ENCODE assay signal across 16 cellular contexts in genomic region chr7:36190447-36191291, GRCh38. TPM values are rescaled to one million over a fixed set of nuclear protein-coding genes. Genes with fewer than 3 reads are reported as not detected.
DNase-seq lines count a peak whose midpoint lies in the region; ATAC-seq and TF ChIP-seq lines count a peak whose summit lies in the region.
"Had no signal": no experiment of that assay in that cellular context is flagged by ENCODE, and none has a peak within 500 bp of the region (broad histone marks: within the 10 kb centered on the region; RNA-seq: fewer than 3 reads in every experiment).

No MANE protein-coding gene starts in this region.

- no TSS peak for BruUV-seq in Panc1 (replicated peaks; lab: Mats Ljungman, UMichigan)

- ATAC-seq in Panc1 = no peak
- no peak for ATAC-seq in GM21381 (IDR thresholded peaks at IDR 0.05; ENCODE audit: unreplicated experiment)
- no peak for ATAC-seq in HG03565 (IDR thresholded peaks at IDR 0.05; ENCODE audit: unreplicated experiment)
- no peak for ATAC-seq in GM21447 (IDR thresholded peaks at IDR 0.05; ENCODE audit: unreplicated experiment)

- H3K4me1 Mint-ChIP-seq in activated naive CD4-positive, alpha-beta T cell treated with anti-CD3 and anti-CD28 coated beads for 36 hours (ENCODE audit: low read depth) = no peaks in the 10 kb centered on the region

- no peak overlapping the region for H3K4me3 ChIP-seq in HL-60 (replicated peaks; ENCODE audit: insufficient read depth, low read length)
- H3K4me3 ChIP-seq in Panc1 (ENCODE audit: low read depth in 2 of 2, low read length in 2 of 2) = no peak overlapping the region
- no peak overlapping the region for H3K4me3 ChIP-seq in left ventricle myocardium inferior
- H3K4me3 ChIP-seq in skeletal muscle tissue (ENCODE audit: low read length in 3 of 3) = no peak overlapping the region
- H3K4me3 ChIP-seq: ascending aorta, coronary artery, Peyer's patch had no signal

- no peaks in the 10 kb centered on the region for H3K27me3 ChIP-seq in HL-60 (ENCODE audit: insufficient read depth, poor library complexity, severe bottlenecking)
- no peaks in the 10 kb centered on the region for H3K27me3 ChIP-seq in Panc1 (ENCODE audit: control insufficient read depth, insufficient read depth, low read length)
- no peaks in the 10 kb centered on the region for H3K27me3 ChIP-seq in left ventricle myocardium inferior (ENCODE audit: low read depth)
- no peaks in the 10 kb centered on the region for H3K27me3 ChIP-seq in skeletal muscle tissue (ENCODE audit: control insufficient read depth in 3 of 3, insufficient read depth in 3 of 3, low read length in 3 of 3)
- H3K27me3 ChIP-seq: ascending aorta, Peyer's patch had no signal

- intact Hi-C loops in Panc1 (cut with micrococcal nuclease; ENCODE audit: unreplicated experiment) (no loop called here), left ventricle myocardium inferior (cut with micrococcal nuclease) (no loop called here)
- intact Hi-C loops in activated naive CD4-positive, alpha-beta T cell treated with anti-CD3 and anti-CD28 coated beads for 36 hours (cut with micrococcal nuclease) = no loop called here

- H3K4me3 Mint-ChIP-seq in activated naive CD4-positive, alpha-beta T cell treated with anti-CD3 and anti-CD28 coated beads for 36 hours = no peak overlapping the region

- POLR2A ChIA-PET in Panc1 (lab: Charles Lee) = no interaction called here

- H3K27ac ChIP-seq in HL-60 (replicated peaks) = peak overlapping the region; percentile 82; the same call in 1 of the 2 replicates
- H3K27ac ChIP-seq in Panc1 (ENCODE audit: low read length) = peak overlapping the region; percentile 36; the same call in 1 of the 2 replicates
- H3K27ac ChIP-seq in left ventricle myocardium inferior (replicated peaks) = peak overlapping the region; percentile 26
- H3K27ac ChIP-seq in skeletal muscle tissue (ENCODE audit: low read depth, low read length) = peak overlapping the region; percentile 7
- H3K27ac ChIP-seq: ascending aorta, coronary artery, epithelial cell of prostate had no signal

- DNase-seq in HL-60 (ENCODE audit: low read depth in 1 of 2, low spot score in 1 of 2) (peak in 1 of 2 experiments; percentile 30), Panc1 (ENCODE audit: low read depth, low spot score) (no peak), left ventricle myocardium inferior (peak; percentile 32)
- no peak for DNase-seq in activated naive CD4-positive, alpha-beta T cell treated with anti-CD3 and anti-CD28 coated beads for 36 hours
- DNase-seq: activated gamma-delta T cell, DMS79, islet precursor cell, NCI-H187 treated with DMSO at 0.1 percent for 48 hours, Peyer's patch had no signal

- no peaks in the 10 kb centered on the region for H3K36me3 Mint-ChIP-seq in activated naive CD4-positive, alpha-beta T cell treated with anti-CD3 and anti-CD28 coated beads for 36 hours (ENCODE audit: low read depth)

- H3K27me3 Mint-ChIP-seq in activated naive CD4-positive, alpha-beta T cell treated with anti-CD3 and anti-CD28 coated beads for 36 hours (ENCODE audit: low read depth) = no peaks in the 10 kb centered on the region

- peak overlapping the region in 1 of 3 donors; percentile 28 for H3K9ac ChIP-seq in skeletal muscle tissue (ENCODE audit: low read depth in 1 of 3, low read length in 3 of 3)

- H3K9me3 ChIP-seq in Panc1 (ENCODE audit: control insufficient read depth, insufficient read depth, low read depth, low read length) (no peaks in the 10 kb centered on the region), left ventricle myocardium inferior (replicated peaks) (no peaks in the 10 kb centered on the region), skeletal muscle tissue (ENCODE audit: control insufficient read depth in 3 of 3, low read length in 3 of 3) (no peaks in the 10 kb centered on the region)
- H3K9me3 ChIP-seq: ascending aorta, Peyer's patch had no signal

- H3K27ac Mint-ChIP-seq in activated naive CD4-positive, alpha-beta T cell treated with anti-CD3 and anti-CD28 coated beads for 36 hours = no peak overlapping the region

- CTCF ChIA-PET in Panc1 (lab: Charles Lee) = no interaction called here
- CTCF ChIA-PET in activated naive CD4-positive, alpha-beta T cell treated with anti-CD3 and anti-CD28 coated beads for 36 hours (lab: Charles Lee) = interaction anchor here (0.5 kb wide), 1 partner anchor 331 kb away, joined by 4 read pairs; no protein-coding TSS in a partner anchor

- H3K9me3 Mint-ChIP-seq in activated naive CD4-positive, alpha-beta T cell treated with anti-CD3 and anti-CD28 coated beads for 36 hours = no peaks in the 10 kb centered on the region

- H3K4me1 ChIP-seq in Panc1 (ENCODE audit: control insufficient read depth, insufficient read depth, low read length) (peaks cover 46% of the 10 kb centered on the region), left ventricle myocardium inferior (peaks cover 68% of the 10 kb centered on the region), skeletal muscle tissue (ENCODE audit: control insufficient read depth in 3 of 3, insufficient read depth in 3 of 3, low read length in 3 of 3) (peaks cover 38 to 68% (median 51%) of the 10 kb centered on the region in 3 donors)
- H3K4me1 ChIP-seq: ascending aorta had no signal

- TF ChIP-seq CTCF in HL-60 (IDR thresholded peaks at IDR 0.05; ENCODE audit: insufficient read depth, low read length) (no peak), Panc1 (IDR thresholded peaks at IDR 0.05) (no peak), left ventricle myocardium inferior (IDR thresholded peaks at IDR 0.05; ENCODE audit: borderline replicate concordance) (no peak)

- in situ Hi-C loops in Panc1 (cut with HindIII; ENCODE audit: low pct_unique_long_range_greater_than_20kb, low sequenced_read_pairs) = no loop called here

- H3K36me3 ChIP-seq in Panc1 (ENCODE audit: control insufficient read depth, insufficient read depth, low read length) = no peaks in the 10 kb centered on the region
- no peaks in the 10 kb centered on the region for H3K36me3 ChIP-seq in left ventricle myocardium inferior
- no peaks in the 10 kb centered on the region for H3K36me3 ChIP-seq in skeletal muscle tissue (ENCODE audit: control insufficient read depth in 3 of 3, insufficient read depth in 3 of 3, low read length in 3 of 3)
- H3K36me3 ChIP-seq: ascending aorta, Peyer's patch had no signal

RNA-seq across cellular contexts. Expression of gene EEPD1, which starts 37.6 kb away (rescaled TPM):
- 48.0 TPM for total RNA-seq in Panc1 (2021; ENCODE audit: unreplicated experiment)
- 87.5 TPM for polyA plus RNA-seq in Panc1 (2012; ENCODE audit: insufficient read length)
- total RNA-seq in left ventricle myocardium inferior = 7.1 TPM
- total RNA-seq in skeletal muscle tissue = 12.5 TPM
- under 1 TPM; 0.49 to 0.50 TPM for total RNA-seq in activated naive CD4-positive, alpha-beta T cell treated with anti-CD3 and anti-CD28 coated beads for 36 hours

Comparison
In these comparisons a context has a peak if more than half of its experiments do, and no peak if none do; other contexts are left out.
1. H3K27ac ChIP-seq: peak in every context shown above with its lines; median percentile 82 in HL-60; 36 in Panc1; 26 in left ventricle myocardium inferior; 7 in skeletal muscle tissue.